20 cellular contexts compared by ENCODE assay signal in the genomic region with DNA sequence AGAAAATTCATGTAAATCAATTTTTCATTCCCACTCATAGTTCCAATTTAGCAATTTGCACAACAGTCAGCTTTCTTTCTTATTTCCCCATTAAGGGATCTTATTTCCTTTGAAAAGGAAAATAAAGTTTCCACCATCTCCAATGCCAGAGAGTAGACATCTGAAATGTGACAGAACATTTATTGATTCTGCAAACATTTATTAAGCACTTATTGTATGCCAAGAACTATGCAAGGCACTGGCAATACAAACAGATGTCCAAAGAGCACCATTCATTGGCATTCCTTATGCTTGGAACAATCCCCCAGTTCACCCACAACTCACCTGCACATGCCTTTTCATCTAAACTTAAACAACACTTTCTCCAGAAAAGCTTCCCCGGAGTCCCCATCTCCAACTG. TPM values are rescaled to one million over a fixed set of nuclear protein-coding genes. Genes with fewer than 3 reads are reported as not detected.
DNase-seq lines count a peak whose midpoint lies in the region; ATAC-seq and TF ChIP-seq lines count a peak whose summit lies in the region.
"Had no signal": no experiment of that assay in that cellular context is flagged by ENCODE, and none has a peak within 500 bp of the region (broad histone marks: within the 10 kb centered on the region; RNA-seq: fewer than 3 reads in every experiment).

No MANE protein-coding gene starts in this region.

- no peak overlapping the region for H3K27ac Mint-ChIP-seq in CD4-positive, alpha-beta T cell
- H3K27ac Mint-ChIP-seq in T-helper 17 cell (no peak overlapping the region), immature natural killer cell (peak overlapping the region in 4 of 6 donors; percentile 6 to 66 (median 8))
- H3K27ac Mint-ChIP-seq: B cell; CD4-positive, CD25-positive, alpha-beta regulatory T cell; GM23338; H9 had no signal

- H3K4me3 ChIP-seq in osteoblast (ENCODE audit: insufficient read depth, low read length) (no peak overlapping the region), esophagus muscularis mucosa (no peak overlapping the region)
- H3K4me3 ChIP-seq: BLaER1, GM12878, GM23338 had no signal

- no peaks in the 10 kb centered on the region for H4K20me1 ChIP-seq in osteoblast (ENCODE audit: insufficient read depth, low read length)
- H4K20me1 ChIP-seq: BLaER1 had no signal

- no peak for TF ChIP-seq CTCF in CD4-positive, alpha-beta T cell (IDR thresholded peaks at IDR 0.05)
- TF ChIP-seq CTCF in osteoblast (IDR thresholded peaks at IDR 0.05; ENCODE audit: extremely low read depth, low read depth, low read length), result no peak
- TF ChIP-seq CTCF in esophagus muscularis mucosa (IDR thresholded peaks at IDR 0.05), result no peak

- H3K9me3 ChIP-seq in CD4-positive, alpha-beta T cell (ENCODE audit: control insufficient read depth, low read length), result no peaks in the 10 kb centered on the region
- no peaks in the 10 kb centered on the region for H3K9me3 ChIP-seq in T-helper 17 cell (ENCODE audit: control insufficient read depth, low read length, poor library complexity, severe bottlenecking)
- no peaks in the 10 kb centered on the region for H3K9me3 ChIP-seq in osteoblast (ENCODE audit: low read depth, low read length)
- H3K9me3 ChIP-seq in esophagus muscularis mucosa, result no peaks in the 10 kb centered on the region
- H3K9me3 ChIP-seq: BLaER1 had no signal

- H3K4me2 ChIP-seq in osteoblast (ENCODE audit: insufficient read depth, low read length), result no peak overlapping the region
- H3K4me2 ChIP-seq: BLaER1, GM23338 had no signal

- no peak for TF ChIP-seq EP300 in esophagus muscularis mucosa (IDR thresholded peaks at IDR 0.05)

- H3K4me3 Mint-ChIP-seq in CD4-positive, alpha-beta T cell, result peak overlapping the region; percentile 60
- H3K4me3 Mint-ChIP-seq in T-helper 17 cell, result peak overlapping the region; percentile 45
- no peak overlapping the region for H3K4me3 Mint-ChIP-seq in immature natural killer cell
- H3K4me3 Mint-ChIP-seq: B cell, GM23338, H9 had no signal

- H3K4me1 ChIP-seq in osteoblast (ENCODE audit: insufficient read depth, low read length) (peaks cover 9% of the 10 kb centered on the region), esophagus muscularis mucosa (peaks cover 15 to 23% (median 22%) of the 10 kb centered on the region in 4 donors)

- H3K27me3 Mint-ChIP-seq in CD4-positive, alpha-beta T cell, result no peaks in the 10 kb centered on the region
- H3K27me3 Mint-ChIP-seq in T-helper 17 cell, result no peaks in the 10 kb centered on the region
- H3K27me3 Mint-ChIP-seq in immature natural killer cell (ENCODE audit: low read depth in 3 of 3), result peaks cover 0 to 4% (median 0%) of the 10 kb centered on the region in 3 donors
- H3K27me3 Mint-ChIP-seq: B cell; CD8-positive, alpha-beta memory T cell had no signal

- POLR2A ChIA-PET in CD4-positive, alpha-beta T cell (lab: Charles Lee), result no interaction called here

- CTCF ChIA-PET in CD4-positive, alpha-beta T cell (lab: Charles Lee), result no interaction called here

- DNase-seq in CD4-positive, alpha-beta T cell, result no peak
- DNase-seq in T-helper 17 cell (no peak), immature natural killer cell (no peak), osteoblast (ENCODE audit: insufficient read length, low spot score, missing footprints) (peak; percentile 44), esophagus muscularis mucosa (ENCODE audit: extremely low spot score) (no peak), hepatic stellate cell (ENCODE audit: low spot score) (no peak), middle frontal gyrus (ENCODE audit: extremely low spot score, low spot score) (no peak)
- DNase-seq: CD8-positive, alpha-beta memory T cell; DMS 273 treated with DMSO at 0.1 percent for 48 hours; DMS79; EL; GDM1 had no signal

- 97% methylated on average over 1 of the region's 1 CpG for WGBS in esophagus muscularis mucosa

- H3K79me2 ChIP-seq in osteoblast (ENCODE audit: insufficient read depth, low read length), result peaks cover 6% of the 10 kb centered on the region

- intact Hi-C loops in CD4-positive, alpha-beta T cell (cut with DNase I, micrococcal nuclease), result loop anchor here in 1 of 2 experiments (10.0 kb wide), 1 partner anchor 433 kb away; no protein-coding TSS in a partner anchor
- intact Hi-C loops in esophagus muscularis mucosa (cut with DNase I), result no loop called here

- no peak for TF ChIP-seq POLR2A in esophagus muscularis mucosa (IDR thresholded peaks at IDR 0.05; ENCODE audit: low read depth)

- H3K27ac ChIP-seq in CD4-positive, alpha-beta T cell (ENCODE audit: low read depth, low read length), result no peak overlapping the region
- H3K27ac ChIP-seq in osteoblast (ENCODE audit: low read depth, low read length) (no peak overlapping the region), esophagus muscularis mucosa (replicated peaks in 1 of 4) (no peak overlapping the region)
- H3K27ac ChIP-seq: BLaER1, C4-2B had no signal

- H3K27me3 ChIP-seq in CD4-positive, alpha-beta T cell (ENCODE audit: control insufficient read depth, insufficient read depth, low read length), result no peaks in the 10 kb centered on the region
- H3K27me3 ChIP-seq in osteoblast (ENCODE audit: insufficient read depth, low read length) (no peaks in the 10 kb centered on the region), esophagus muscularis mucosa (no peaks in the 10 kb centered on the region)
- H3K27me3 ChIP-seq: BLaER1 had no signal

- H3K9me3 Mint-ChIP-seq in CD4-positive, alpha-beta T cell, result no peaks in the 10 kb centered on the region
- H3K9me3 Mint-ChIP-seq in immature natural killer cell, result no peaks in the 10 kb centered on the region
- H3K9me3 Mint-ChIP-seq: CD4-positive, CD25-positive, alpha-beta regulatory T cell; CD8-positive, alpha-beta memory T cell; GM23338; H9 had no signal

- peaks cover 20% of the 10 kb centered on the region for H3K4me1 Mint-ChIP-seq in CD4-positive, alpha-beta T cell (ENCODE audit: low read depth)
- H3K4me1 Mint-ChIP-seq in T-helper 17 cell, result peaks cover 24% of the 10 kb centered on the region
- peaks cover 43 to 56% of the 10 kb centered on the region in 2 donors for H3K4me1 Mint-ChIP-seq in immature natural killer cell

- H3K36me3 ChIP-seq in osteoblast (ENCODE audit: insufficient read depth, low read length), result no peaks in the 10 kb centered on the region
- H3K36me3 ChIP-seq in esophagus muscularis mucosa, result no peaks in the 10 kb centered on the region
- H3K36me3 ChIP-seq: BLaER1 had no signal

- no peak for ATAC-seq in CD4-positive, alpha-beta T cell (ENCODE audit: poor library complexity)
- ATAC-seq in T-helper 17 cell, result no peak
- ATAC-seq: GM12878, GM23338, HCT116 had no signal

- H2AFZ ChIP-seq in osteoblast (ENCODE audit: low read length), result no peak overlapping the region
- H2AFZ ChIP-seq: GM23338 had no signal

- no peaks in the 10 kb centered on the region for H3K36me3 Mint-ChIP-seq in CD4-positive, alpha-beta T cell (ENCODE audit: low read depth)
- H3K36me3 Mint-ChIP-seq in T-helper 17 cell (ENCODE audit: low read depth) (no peaks in the 10 kb centered on the region), immature natural killer cell (no peaks in the 10 kb centered on the region)
- H3K36me3 Mint-ChIP-seq: CD4-positive, CD25-positive, alpha-beta regulatory T cell; CD8-positive, alpha-beta memory T cell had no signal

RNA-seq across cellular contexts. Expression of a gene that starts 2.5 kb away (rescaled TPM):
- total RNA-seq in CD4-positive, alpha-beta T cell, result 10 to 100 TPM; 33.1 to 34.2 TPM
- total RNA-seq in T-helper 17 cell, result 10 to 100 TPM; 22.1 to 31.9 TPM
- polyA plus RNA-seq in immature natural killer cell, result 100 to 1,000 TPM in 1 of 3 donors, 10 to 100 TPM in 2; 53.5 to 142 (median 96.2) TPM
- total RNA-seq in osteoblast, result 41.6 and 146 TPM in 2 replicates
- 100 to 1,000 TPM in 1 of 4 donors, 10 to 100 TPM in 3; 41.9 to 134 (median 47.3) TPM for total RNA-seq in esophagus muscularis mucosa

Comparison
In these comparisons a context has a peak if more than half of its experiments do, and no peak if none do; other contexts are left out.
1. H3K27ac Mint-ChIP-seq: peak in immature natural killer cell (4 of 6); none in CD4-positive, alpha-beta T cell (single experiment) and T-helper 17 cell (single experiment).
2. H3K4me3 Mint-ChIP-seq: peak in CD4-positive, alpha-beta T cell (single experiment) and T-helper 17 cell (single experiment); none in immature natural killer cell (0 of 5).